Comparison of ENCODE assay signal across 24 cellular contexts in the genomic region with DNA sequence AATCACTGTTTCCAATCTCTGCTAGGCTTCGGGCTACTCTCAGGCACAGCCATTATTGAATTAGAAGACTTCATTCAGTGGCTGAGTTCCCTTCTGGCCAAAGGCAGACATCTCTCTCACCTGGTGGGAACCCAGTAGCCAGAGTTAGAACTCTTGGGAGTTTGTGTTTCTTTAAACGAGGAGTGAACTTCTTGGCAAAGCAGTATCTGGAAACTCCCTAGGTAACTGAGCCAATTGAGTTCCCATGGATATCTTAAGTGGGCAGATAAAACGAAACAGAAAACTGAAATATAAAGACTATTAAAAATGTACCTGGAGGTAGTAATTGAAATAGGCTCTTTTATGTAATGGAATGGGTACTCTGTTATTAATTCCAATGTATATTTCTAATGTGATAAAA.
"Had no signal": no experiment of that assay in that cellular context is flagged by ENCODE, and none has a peak within 500 bp of the region (broad histone marks: within the 10 kb centered on the region; RNA-seq: fewer than 3 reads in every experiment).

No MANE protein-coding gene starts in this region.

- H3K27me3 ChIP-seq: colonic mucosa, esophagus squamous epithelium, gastrocnemius medialis, left lung had no signal

- H3K4me1 Mint-ChIP-seq: endodermal cell; naive thymus-derived CD4-positive, alpha-beta T cell had no signal

- H3K9me3 Mint-ChIP-seq: endodermal cell had no signal

- ATAC-seq: effector memory CD8-positive, alpha-beta T cell; esophagus mucosa; gastrocnemius medialis; heart right ventricle; left lung; left ventricle myocardium superior; lower lobe of right lung; naive thymus-derived CD4-positive, alpha-beta T cell had no signal

- H3K27me3 Mint-ChIP-seq: dendritic cell treated with granulocyte-macrophage colony-stimulating factor and Interleukin-4, amounts not matched to agents 40 ng/mL and 50 ng/mL, for 4 days; effector memory CD8-positive, alpha-beta T cell had no signal

- H3K27ac Mint-ChIP-seq: dendritic cell treated with granulocyte-macrophage colony-stimulating factor and Interleukin-4, amounts not matched to agents 40 ng/mL and 50 ng/mL, for 4 days; effector memory CD8-positive, alpha-beta T cell; endodermal cell; naive thymus-derived CD4-positive, alpha-beta T cell had no signal

- H3K4me1 ChIP-seq: colonic mucosa, esophagus squamous epithelium, gastrocnemius medialis, heart right ventricle, left lung, lower lobe of right lung had no signal

- H3K4me3 ChIP-seq: colonic mucosa, esophagus squamous epithelium, gastrocnemius medialis, heart right ventricle, left lung, lower lobe of right lung had no signal

- H3K36me3 ChIP-seq: colonic mucosa, esophagus squamous epithelium, gastrocnemius medialis, heart right ventricle, left lung, lower lobe of right lung had no signal

- H3K27ac ChIP-seq: colonic mucosa, epithelial cell of prostate, esophagus squamous epithelium, gastrocnemius medialis, heart right ventricle, left lung, lower lobe of right lung had no signal

- DNase-seq: colonic mucosa; cortex of kidney; effector CD8-positive, alpha-beta T cell; effector memory CD8-positive, alpha-beta T cell; endodermal cell; erythroblast; esophagus squamous epithelium; foreskin fibroblast; foreskin melanocyte; gastrocnemius medialis; glutamatergic neuron; head of caudate nucleus; heart right ventricle; hippocampal formation; left cardiac atrium; left lung; left ventricle myocardium superior; lower lobe of right lung; mesenchymal stem cell; midbrain; naive thymus-derived CD4-positive, alpha-beta T cell had no signal

- H3K4me3 Mint-ChIP-seq: dendritic cell treated with granulocyte-macrophage colony-stimulating factor and Interleukin-4, amounts not matched to agents 40 ng/mL and 50 ng/mL, for 4 days; effector memory CD8-positive, alpha-beta T cell; endodermal cell; naive thymus-derived CD4-positive, alpha-beta T cell had no signal
